In the genomic region with DNA sequence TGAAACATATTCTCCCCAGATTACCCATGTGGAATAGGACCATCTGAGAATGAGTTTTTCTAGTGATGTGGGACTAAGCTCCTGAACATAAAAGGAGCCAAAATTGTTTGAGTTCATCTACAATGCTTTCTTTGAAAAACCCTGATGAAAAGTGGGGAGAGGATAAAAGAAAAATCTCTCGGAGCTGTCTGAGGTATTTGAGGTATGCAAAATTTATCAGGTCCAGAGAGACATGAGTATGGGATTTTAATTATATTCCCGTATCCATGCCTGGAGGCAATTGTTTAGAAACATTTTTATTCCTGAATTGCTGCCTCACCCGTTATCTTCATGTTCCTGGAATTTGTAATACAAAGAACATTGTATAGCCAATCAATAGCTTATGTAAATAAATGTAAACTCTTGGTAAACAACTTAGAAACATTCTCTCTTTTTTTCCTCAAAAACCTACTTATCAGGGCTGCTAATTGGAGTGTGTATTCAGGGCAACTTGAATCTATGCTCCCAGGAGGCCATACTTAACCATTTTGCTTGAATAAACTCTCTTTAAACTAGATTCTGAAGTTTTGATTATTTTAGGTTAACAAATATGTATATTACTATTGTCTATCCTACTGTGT, we compare ENCODE assay signal across 24 cellular contexts.
"Had no signal": no experiment of that assay in that cellular context is flagged by ENCODE, and none has a peak within 500 bp of the region (broad histone marks: within the 10 kb centered on the region; RNA-seq: fewer than 3 reads in every experiment).

No MANE protein-coding gene starts in this region.

- H3K36me3 Mint-ChIP-seq: naive thymus-derived CD8-positive, alpha-beta T cell; stimulated activated memory B cell treated with anti-CD40 and anti-IgM and Interleukin-4, amounts not matched to agents 10 μg/mL and 1 μg/mL and 100 μg/mL, for 72 hours had no signal

- DNase-seq: islet precursor cell; left ventricle myocardium inferior; naive thymus-derived CD8-positive, alpha-beta T cell; ovary; right lobe of liver; stimulated activated CD4-positive, alpha-beta T cell treated with anti-CD3 and anti-CD28 coated beads, Interleukin-1b, Interleukin-23, amount 100 ng/mL, for 48 hours; stimulated activated CD4-positive, alpha-beta T cell treated with anti-CD3 and anti-CD28 coated beads, Interleukin-2, amount 100 ng/mL, for 48 hours; stimulated activated CD4-positive, alpha-beta T cell treated with anti-CD3 and anti-CD28 coated beads, Interleukin-4, amount 100 ng/mL, for 4 hours; stimulated activated CD8-positive, alpha-beta memory T cell treated with anti-CD3 and anti-CD28 coated beads, Interleukin-4, amount 100 ng/mL, for 48 hours; stimulated activated naive CD4-positive, alpha-beta T cell treated with Interleukin-2 at 50 U/mL for 16 hours; stomach; testis; thyroid gland; transverse colon; upper lobe of left lung had no signal

- H3K4me1 ChIP-seq: left ventricle myocardium inferior, right atrium auricular region, stomach, testis, upper lobe of left lung, vagina had no signal

- H2AFZ ChIP-seq: hepatocyte had no signal

- H3K27me3 ChIP-seq: hepatocyte, ovary, right atrium auricular region, right lobe of liver, stomach, testis, thyroid gland, transverse colon, upper lobe of left lung, vagina had no signal

- H3K4me3 Mint-ChIP-seq: naive thymus-derived CD8-positive, alpha-beta T cell; nephron; neural crest cell; stimulated activated memory B cell treated with anti-CD40 and anti-IgM and Interleukin-4, amounts not matched to agents 10 μg/mL and 1 μg/mL and 100 μg/mL, for 72 hours had no signal

- H3K9me3 Mint-ChIP-seq: nephron had no signal

- H3K4me3 ChIP-seq: hepatocyte, left ventricle myocardium inferior, lung, ovary, right atrium auricular region, right lobe of liver, smooth muscle cell, stomach, testis, thyroid gland, transverse colon, upper lobe of left lung, vagina had no signal

- ATAC-seq: naive thymus-derived CD8-positive, alpha-beta T cell; right lobe of liver; stimulated activated memory B cell treated with anti-CD40 and anti-IgM and Interleukin-4, amounts not matched to agents 10 μg/mL and 1 μg/mL and 100 μg/mL, for 72 hours had no signal

- H3K4me2 ChIP-seq: hepatocyte, smooth muscle cell had no signal

- H3K27me3 Mint-ChIP-seq: naive thymus-derived CD8-positive, alpha-beta T cell; progenitor cell of endocrine pancreas; stimulated activated memory B cell treated with anti-CD40 and anti-IgM and Interleukin-4, amounts not matched to agents 10 μg/mL and 1 μg/mL and 100 μg/mL, for 72 hours had no signal

- H3K27ac ChIP-seq: hepatocyte, left ventricle myocardium inferior, ovary, right atrium auricular region, right lobe of liver, stomach, testis, transverse colon, upper lobe of left lung, vagina had no signal

- H3K4me1 Mint-ChIP-seq: naive thymus-derived CD8-positive, alpha-beta T cell; stimulated activated memory B cell treated with anti-CD40 and anti-IgM and Interleukin-4, amounts not matched to agents 10 μg/mL and 1 μg/mL and 100 μg/mL, for 72 hours had no signal

- H3K36me3 ChIP-seq: left ventricle myocardium inferior, ovary, right atrium auricular region, right lobe of liver, stomach, thyroid gland, transverse colon, upper lobe of left lung, vagina had no signal

- H3K27ac Mint-ChIP-seq: naive thymus-derived CD8-positive, alpha-beta T cell; nephron; progenitor cell of endocrine pancreas; stimulated activated memory B cell treated with anti-CD40 and anti-IgM and Interleukin-4, amounts not matched to agents 10 μg/mL and 1 μg/mL and 100 μg/mL, for 72 hours had no signal

- H3K9me3 ChIP-seq: ovary, right atrium auricular region, right lobe of liver, stomach, testis, thyroid gland, transverse colon, upper lobe of left lung, vagina had no signal

- H3K79me2 ChIP-seq: hepatocyte had no signal
